17 cellular contexts compared by ENCODE assay signal in genomic region chr10:124030061-124030460, GRCh38.
"Had no signal": no experiment of that assay in that cellular context is flagged by ENCODE, and none has a peak within 500 bp of the region (broad histone marks: within the 10 kb centered on the region; RNA-seq: fewer than 3 reads in every experiment).

No MANE protein-coding gene starts in this region.

- H3K9me3 Mint-ChIP-seq: natural killer cell treated with Interleukin-12 subunit alpha and Interleukin-12 subunit beta and Interleukin-15 and Interleukin-18, amount 100 ng/mL, for 72 hours; stimulated activated effector memory CD8-positive, alpha-beta T cell treated with anti-CD3 and anti-CD28 coated beads, Interleukin-12 subunit alpha, Interleukin-12 subunit beta, amount 100 ng/mL, for 72 hours; stimulated activated naive CD8-positive, alpha-beta T cell treated with anti-CD3 and anti-CD28 coated beads, Interleukin-15, Interleukin-2, amounts not matched to agents 100 ng/mL and 50 ng/mL, for 24 hours had no signal

- ATAC-seq: foreskin keratinocyte; stimulated activated effector memory CD8-positive, alpha-beta T cell treated with anti-CD3 and anti-CD28 coated beads, Interleukin-12 subunit alpha, Interleukin-12 subunit beta, amount 100 ng/mL, for 72 hours had no signal

- H3K36me3 Mint-ChIP-seq: natural killer cell treated with Interleukin-12 subunit alpha and Interleukin-12 subunit beta and Interleukin-15 and Interleukin-18, amount 100 ng/mL, for 72 hours; stimulated activated effector memory CD8-positive, alpha-beta T cell treated with anti-CD3 and anti-CD28 coated beads, Interleukin-12 subunit alpha, Interleukin-12 subunit beta, amount 100 ng/mL, for 72 hours had no signal

- DNase-seq: cerebellar nuclear complex; colonic mucosa; dermis blood vessel endothelial cell; foreskin keratinocyte; head of caudate nucleus; hippocampal formation; left ventricle myocardium inferior; mesenchymal stem cell; midbrain; small intestine; stimulated activated CD4-positive, alpha-beta T cell treated with anti-CD3 and anti-CD28 coated beads, Interleukin-4, amount 100 ng/mL, for 1 hour; stimulated activated CD8-positive, alpha-beta memory T cell treated with anti-CD3 and anti-CD28 coated beads, Interleukin-4, amount 100 ng/mL, for 48 hours; testis had no signal

- H3K4me3 Mint-ChIP-seq: natural killer cell treated with Interleukin-12 subunit alpha and Interleukin-12 subunit beta and Interleukin-15 and Interleukin-18, amount 100 ng/mL, for 72 hours; neural progenitor cell; stimulated activated effector memory CD8-positive, alpha-beta T cell treated with anti-CD3 and anti-CD28 coated beads, Interleukin-12 subunit alpha, Interleukin-12 subunit beta, amount 100 ng/mL, for 72 hours; stimulated activated naive CD8-positive, alpha-beta T cell treated with anti-CD3 and anti-CD28 coated beads, Interleukin-15, Interleukin-2, amounts not matched to agents 100 ng/mL and 50 ng/mL, for 24 hours had no signal

- H3K27ac Mint-ChIP-seq: natural killer cell treated with Interleukin-12 subunit alpha and Interleukin-12 subunit beta and Interleukin-15 and Interleukin-18, amount 100 ng/mL, for 72 hours; neural progenitor cell; stimulated activated effector memory CD8-positive, alpha-beta T cell treated with anti-CD3 and anti-CD28 coated beads, Interleukin-12 subunit alpha, Interleukin-12 subunit beta, amount 100 ng/mL, for 72 hours; stimulated activated naive CD8-positive, alpha-beta T cell treated with anti-CD3 and anti-CD28 coated beads, Interleukin-15, Interleukin-2, amounts not matched to agents 100 ng/mL and 50 ng/mL, for 24 hours had no signal

- H3K4me1 Mint-ChIP-seq: stimulated activated effector memory CD8-positive, alpha-beta T cell treated with anti-CD3 and anti-CD28 coated beads, Interleukin-12 subunit alpha, Interleukin-12 subunit beta, amount 100 ng/mL, for 72 hours had no signal
